In genomic region chr17:82782657-82783207, GRCh38 we compare ENCODE assay signal across 25 cellular contexts. TPM values are rescaled to one million over a fixed set of nuclear protein-coding genes. Genes with fewer than 3 reads are reported as not detected.
DNase-seq lines count a peak whose midpoint lies in the region; ATAC-seq, FAIRE-seq and TF ChIP-seq lines count a peak whose summit lies in the region.
"Had no signal": no experiment of that assay in that cellular context is flagged by ENCODE, and none has a peak within 500 bp of the region (broad histone marks: within the 10 kb centered on the region; RNA-seq: fewer than 3 reads in every experiment).

No MANE protein-coding gene starts in this region.

- H3K27ac Mint-ChIP-seq in naive thymus-derived CD4-positive, alpha-beta T cell: peak overlapping the region in 1 of 9 donors; percentile 47
- H3K27ac Mint-ChIP-seq: activated naive CD8-positive, alpha-beta T cell had no signal

- H3K4me3 ChIP-seq in heart left ventricle: peak overlapping the region in 5 of 12 donors; percentile 14 to 33 (median 23)
- H3K4me3 ChIP-seq in adrenal gland: no peak overlapping the region
- no peak overlapping the region for H3K4me3 ChIP-seq in naive thymus-derived CD4-positive, alpha-beta T cell (ENCODE audit: low read length)
- H3K4me3 ChIP-seq: right lobe of liver, transverse colon had no signal

- TF ChIP-seq POLR2A in heart left ventricle (IDR thresholded peaks at IDR 0.05): no peak
- TF ChIP-seq POLR2A in adrenal gland (IDR thresholded peaks at IDR 0.05): no peak

- H3K36me3 Mint-ChIP-seq in naive thymus-derived CD4-positive, alpha-beta T cell: peaks cover 0 to 13% (median 4%) of the 10 kb centered on the region in 5 donors
- H3K36me3 Mint-ChIP-seq: activated naive CD8-positive, alpha-beta T cell had no signal

- H3K9me3 Mint-ChIP-seq in naive thymus-derived CD4-positive, alpha-beta T cell: no peaks in the 10 kb centered on the region

- ATAC-seq in heart left ventricle (peak in 3 of 4 donors; percentile 18 to 68 (median 23)), GM19397 (IDR thresholded peaks at IDR 0.05; ENCODE audit: unreplicated experiment) (no peak)
- ATAC-seq in naive thymus-derived CD4-positive, alpha-beta T cell: peak; percentile 43

- H3K27ac ChIP-seq in heart left ventricle (peak overlapping the region in 11 of 12 donors; percentile 21 to 85 (median 60)), adrenal gland (peak overlapping the region in 2 of 5 donors; percentile 17 to 44)
- no peak overlapping the region for H3K27ac ChIP-seq in naive thymus-derived CD4-positive, alpha-beta T cell (ENCODE audit: low read depth, low read length)
- H3K27ac ChIP-seq: right lobe of liver had no signal

- no peak for TF ChIP-seq CTCF in heart left ventricle (IDR thresholded peaks at IDR 0.05)
- TF ChIP-seq CTCF in adrenal gland (IDR thresholded peaks at IDR 0.05): no peak

- intact Hi-C loops in heart left ventricle (cut with DNase I) (loop anchor here in 9 of 10 donors (1.0 to 5.0 kb wide), 11 partner anchors 50 to 180 kb away; partner anchors contain the start of gene ZNF750 (in 1 of the 9)), cardiac septum (cut with DNase I) (no loop called here), adrenal gland (cut with DNase I) (loop anchor here (5.0 kb wide), 2 partner anchors 130 to 135 kb away; no protein-coding TSS in a partner anchor)
- intact Hi-C loops in naive thymus-derived CD4-positive, alpha-beta T cell (cut with micrococcal nuclease): loop anchor here (1.0 to 2.0 kb wide), 5 partner anchors 82 to 181 kb away; no protein-coding TSS in a partner anchor

- H3K27me3 ChIP-seq in heart left ventricle: no peaks in the 10 kb centered on the region
- no peaks in the 10 kb centered on the region for H3K27me3 ChIP-seq in adrenal gland
- no peaks in the 10 kb centered on the region for H3K27me3 ChIP-seq in naive thymus-derived CD4-positive, alpha-beta T cell (ENCODE audit: control insufficient read depth in 2 of 2, insufficient read depth in 2 of 2, low read length in 2 of 2)
- H3K27me3 ChIP-seq: right lobe of liver, transverse colon had no signal

- H3K9me3 ChIP-seq in heart left ventricle: no peaks in the 10 kb centered on the region
- H3K9me3 ChIP-seq in adrenal gland (replicated peaks in 1 of 3): no peaks in the 10 kb centered on the region
- H3K9me3 ChIP-seq in naive thymus-derived CD4-positive, alpha-beta T cell (ENCODE audit: control insufficient read depth in 2 of 3, low read length in 3 of 3): no peaks in the 10 kb centered on the region
- H3K9me3 ChIP-seq: Caco-2, right lobe of liver, transverse colon had no signal

- FAIRE-seq in urothelium cell line (lab: Jason Lieb, UNC): peak; percentile 35
- FAIRE-seq: endometrium, G401.6 had no signal

- POLR2A ChIA-PET in naive thymus-derived CD4-positive, alpha-beta T cell (lab: Charles Lee): no interaction called here

- no peaks in the 10 kb centered on the region for H3K27me3 Mint-ChIP-seq in naive thymus-derived CD4-positive, alpha-beta T cell
- H3K27me3 Mint-ChIP-seq: activated naive CD8-positive, alpha-beta T cell had no signal

- 65 to 84% (median 79%) methylated on average over 42 of the region's 42 CpGs for WGBS in heart left ventricle, 4 donors
- 78 to 92% (median 84%) methylated on average over 37 to 42 of the region's 42 CpGs for WGBS in adrenal gland, 4 donors

- peaks cover 0 to 24% (median 12%) of the 10 kb centered on the region in 9 donors for H3K36me3 ChIP-seq in heart left ventricle
- peaks cover 0 to 14% of the 10 kb centered on the region in 2 donors for H3K36me3 ChIP-seq in adrenal gland (replicated peaks in 1 of 2)
- peaks cover 0 to 27% (median 0%) of the 10 kb centered on the region in 3 experiments for H3K36me3 ChIP-seq in naive thymus-derived CD4-positive, alpha-beta T cell (ENCODE audit: control insufficient read depth in 2 of 3, insufficient read depth in 3 of 3, low read length in 3 of 3)
- H3K36me3 ChIP-seq: transverse colon had no signal

- CTCF ChIA-PET in naive thymus-derived CD4-positive, alpha-beta T cell (lab: Charles Lee): interaction anchor here (0.6 to 0.9 kb wide), 2 partner anchors 102 to 269 kb away, joined by 3 to 7 read pairs; no protein-coding TSS in a partner anchor

- peaks cover 0 to 10% (median 5%) of the 10 kb centered on the region in 12 donors for H3K4me1 ChIP-seq in heart left ventricle
- no peaks in the 10 kb centered on the region for H3K4me1 ChIP-seq in adrenal gland (replicated peaks in 1 of 2)
- no peaks in the 10 kb centered on the region for H3K4me1 ChIP-seq in naive thymus-derived CD4-positive, alpha-beta T cell (ENCODE audit: control insufficient read depth in 2 of 2, insufficient read depth in 2 of 2, low read length in 2 of 2)
- H3K4me1 ChIP-seq: Caco-2, right lobe of liver had no signal

- DNase-seq in heart left ventricle (peak in 3 of 5 donors; percentile 53 to 59 (median 59)), cardiac septum (ENCODE audit: low spot score) (no peak), adrenal gland (peak in 4 of 7 donors; percentile 13 to 68 (median 42)), urothelium cell line (ENCODE audit: low spot score) (no peak), Kasumi-1 (lab: John Stamatoyannopoulos, UW) (no peak), NCI-H2227 treated with DMSO at 0.1 percent for 48 hours (lab: John Stamatoyannopoulos, UW) (no peak)
- no peak for DNase-seq in naive thymus-derived CD4-positive, alpha-beta T cell
- DNase-seq: ACHN; activated CD4-positive, alpha-beta T cell treated with anti-CD3 and anti-CD28 coated beads for 1 hour; activated CD8-positive, alpha-beta memory T cell treated with anti-CD3 and anti-CD28 coated beads, Interleukin-2, amount 50 U/mL, for 4 hours; Caco-2; caudate nucleus; foreskin fibroblast; HCEC 1CT; MV-4-11; NCI-H2107; NCI-H82; right lobe of liver; stimulated activated CD4-positive, alpha-beta T cell treated with anti-CD3 and anti-CD28 coated beads, Interleukin-4, amount 100 ng/mL, for 24 hours; transverse colon had no signal

- H3K4me3 Mint-ChIP-seq in naive thymus-derived CD4-positive, alpha-beta T cell: peak overlapping the region in 1 of 10 donors; percentile 25
- H3K4me3 Mint-ChIP-seq: activated naive CD8-positive, alpha-beta T cell had no signal

- peaks cover 0 to 16% (median 12%) of the 10 kb centered on the region in 7 donors for H3K4me1 Mint-ChIP-seq in naive thymus-derived CD4-positive, alpha-beta T cell

RNA-seq across cellular contexts. Expression of gene TBCD, which starts 30.9 kb away (rescaled TPM):
- total RNA-seq in heart left ventricle: 10 to 100 TPM; 36.9 to 98.4 (median 54.9) TPM
- 10 to 100 TPM; 60.9 to 81.6 TPM for polyA plus RNA-seq in heart left ventricle
- 67.3 TPM for total RNA-seq in cardiac septum
- total RNA-seq in adrenal gland: 100 to 1,000 TPM in 2 of 8 donors, 10 to 100 TPM in 6; 44.7 to 112 (median 66.2) TPM
- polyA plus RNA-seq in adrenal gland: 100 to 1,000 TPM in 2 of 3 donors, 10 to 100 TPM in 1; 25.6 to 240 (median 159) TPM
- 100 to 1,000 TPM in 4 of 5 experiments, 10 to 100 TPM in 1; 99.2 to 255 (median 226) TPM for total RNA-seq in naive thymus-derived CD4-positive, alpha-beta T cell
- polyA plus RNA-seq in naive thymus-derived CD4-positive, alpha-beta T cell: 100 to 1,000 TPM in 1 of 2 donors, 10 to 100 TPM in 1; 61.5 to 103 TPM

RNA-seq across cellular contexts. Expression of gene FN3K, which starts 47.3 kb away (rescaled TPM):
- 100 to 1,000 TPM in 3 of 9 donors, 10 to 100 TPM in 6; 15.5 to 121 (median 69.4) TPM for total RNA-seq in heart left ventricle
- 100 to 1,000 TPM in 1 of 2 donors, 10 to 100 TPM in 1; 44.7 to 102 TPM for polyA plus RNA-seq in heart left ventricle
- total RNA-seq in cardiac septum: 82.4 TPM
- 100 to 1,000 TPM in 1 of 8 donors, 10 to 100 TPM in 7; 16.0 to 136 (median 66.9) TPM for total RNA-seq in adrenal gland
- polyA plus RNA-seq in adrenal gland: 10 to 100 TPM; 32.8 to 43.0 (median 38.7) TPM
- 10 to 100 TPM in 3 of 5 experiments, 1 to 10 TPM in 2; 3.9 to 14.1 (median 12.0) TPM for total RNA-seq in naive thymus-derived CD4-positive, alpha-beta T cell
- polyA plus RNA-seq in naive thymus-derived CD4-positive, alpha-beta T cell: 1 to 10 TPM in 1 of 2 donors, under 1 TPM in 1; 0.97 to 1.2 TPM

RNA-seq across cellular contexts. Expression of gene ZNF750, which starts 57.1 kb away (rescaled TPM):
- under 1 TPM in 2 of 9 donors, not detected in 7; 0.31 to 0.38 TPM for total RNA-seq in heart left ventricle
- under 1 TPM; 0.08 to 0.17 TPM for polyA plus RNA-seq in heart left ventricle
- total RNA-seq in cardiac septum: not detected
- total RNA-seq in adrenal gland: under 1 TPM in 2 of 8 donors, not detected in 6; 0.07 to 0.14 TPM
- under 1 TPM in 2 of 3 donors, not detected in 1; 0.08 to 0.20 TPM for polyA plus RNA-seq in adrenal gland
- not detected for total RNA-seq in naive thymus-derived CD4-positive, alpha-beta T cell
- under 1 TPM in 1 of 2 donors, not detected in 1; 0.13 TPM for polyA plus RNA-seq in naive thymus-derived CD4-positive, alpha-beta T cell
- total RNA-seq: right lobe of liver, transverse colon had no signal
- polyA plus RNA-seq: neural cell had no signal

Comparison
In these comparisons a context has a peak if more than half of its experiments do, and no peak if none do; other contexts are left out.
1. DNase-seq: peak in heart left ventricle (3 of 5) and adrenal gland (4 of 7); none in cardiac septum (single experiment), naive thymus-derived CD4-positive, alpha-beta T cell (0 of 9), urothelium cell line (single experiment), Kasumi-1 (0 of 2) and NCI-H2227 treated with DMSO at 0.1 percent for 48 hours (single experiment).